In the genomic region with DNA sequence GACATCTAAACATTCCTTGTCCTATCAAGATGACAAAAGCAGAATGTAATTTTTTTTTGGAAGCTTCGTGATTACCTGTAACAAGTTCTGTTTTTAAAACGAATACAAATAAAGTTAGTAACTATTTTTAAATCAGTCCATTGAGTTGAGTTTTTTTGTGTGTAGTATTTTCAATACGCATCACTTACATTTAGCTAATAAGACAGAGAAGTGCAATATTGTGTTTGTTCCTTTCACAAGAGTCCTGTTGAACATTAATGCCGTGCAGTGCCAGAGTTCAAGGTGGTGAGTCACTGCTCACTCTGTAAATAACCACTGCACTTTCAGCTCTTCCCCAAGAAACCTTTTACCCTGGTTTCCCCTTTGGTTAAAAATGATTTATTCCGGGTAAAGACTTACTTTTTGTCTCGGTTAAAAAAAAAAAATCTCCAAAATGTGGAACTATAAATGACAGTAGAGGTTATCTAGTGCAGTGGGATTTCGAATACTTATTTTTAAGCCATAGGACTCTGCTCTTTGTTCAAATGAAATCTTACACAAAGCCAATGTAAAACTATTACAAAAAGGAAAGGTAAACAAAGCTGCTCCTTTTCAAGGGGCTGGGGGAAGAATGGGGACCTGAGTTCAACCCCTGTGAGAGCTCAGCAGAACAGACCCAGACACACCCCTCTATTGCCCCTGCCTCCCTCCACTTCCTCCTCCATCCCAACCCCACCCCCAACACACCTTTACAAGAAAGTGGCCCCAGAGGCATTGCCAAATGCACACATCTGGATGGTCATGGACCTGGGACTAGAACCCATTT, we compare ENCODE assay signal across 1 cellular context.
TF ChIP-seq lines count a peak whose summit lies in the region.

No MANE protein-coding gene starts in this region.

TF ChIP-seq in K562, 482 proteins besides CTCF, POLR2A, EP300 and RAD21 (continued from another document and continues in another):
- no peak for TF ChIP-seq JUN (IDR thresholded peaks at IDR 0.05; ENCODE audit: borderline replicate concordance, low read depth, low read length)
- no peak for TF ChIP-seq JUN (CRISPR knock-in tag; IDR thresholded peaks at IDR 0.05; ENCODE audit: borderline replicate concordance)
- no peak for TF ChIP-seq NR2C2 (CRISPR knock-in tag; IDR thresholded peaks at IDR 0.05)
- TF ChIP-seq NR2C2 (tag; IDR thresholded peaks at IDR 0.05): peak; percentile 62
- peak; percentile 39 to 68; a peak in 1 of 4 replicates for TF ChIP-seq FOXA3 (CRISPR knock-in tag; conservative IDR thresholded peaks at IDR 0.05 in 1 of 2, IDR thresholded peaks at IDR 0.05 in 1 of 2)
- TF ChIP-seq PTRF (tag; IDR thresholded peaks at IDR 0.05): no peak
- no peak for TF ChIP-seq ZNF75A (CRISPR knock-in tag; IDR thresholded peaks at IDR 0.05)
- no peak for TF ChIP-seq KDM1A (IDR thresholded peaks at IDR 0.05)
- TF ChIP-seq ZNF79 (CRISPR knock-in tag; IDR thresholded peaks at IDR 0.05; ENCODE audit: low read depth): no peak
- TF ChIP-seq, protein P1, sequence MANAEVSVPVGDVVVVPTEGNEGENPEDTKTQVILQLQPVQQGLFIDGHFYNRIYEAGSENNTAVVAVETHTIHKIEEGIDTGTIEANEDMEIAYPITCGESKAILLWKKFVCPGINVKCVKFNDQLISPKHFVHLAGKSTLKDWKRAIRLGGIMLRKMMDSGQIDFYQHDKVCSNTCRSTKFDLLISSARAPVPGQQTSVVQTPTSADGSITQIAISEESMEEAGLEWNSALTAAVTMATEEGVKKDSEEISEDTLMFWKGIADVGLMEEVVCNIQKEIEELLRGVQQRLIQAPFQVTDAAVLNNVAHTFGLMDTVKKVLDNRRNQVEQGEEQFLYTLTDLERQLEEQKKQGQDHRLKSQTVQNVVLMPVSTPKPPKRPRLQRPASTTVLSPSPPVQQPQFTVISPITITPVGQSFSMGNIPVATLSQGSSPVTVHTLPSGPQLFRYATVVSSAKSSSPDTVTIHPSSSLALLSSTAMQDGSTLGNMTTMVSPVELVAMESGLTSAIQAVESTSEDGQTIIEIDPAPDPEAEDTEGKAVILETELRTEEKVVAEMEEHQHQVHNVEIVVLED (CRISPR knock-in tag; IDR thresholded peaks at IDR 0.05): no peak
- TF ChIP-seq CBX8 (IDR thresholded peaks at IDR 0.05; ENCODE audit: borderline replicate concordance, extremely low read depth, low read depth, low read length, poor library complexity, severe bottlenecking): peak; percentile 98
- TF ChIP-seq RB1 (IDR thresholded peaks at IDR 0.05; ENCODE audit: low read depth): no peak
- TF ChIP-seq, protein P2, sequence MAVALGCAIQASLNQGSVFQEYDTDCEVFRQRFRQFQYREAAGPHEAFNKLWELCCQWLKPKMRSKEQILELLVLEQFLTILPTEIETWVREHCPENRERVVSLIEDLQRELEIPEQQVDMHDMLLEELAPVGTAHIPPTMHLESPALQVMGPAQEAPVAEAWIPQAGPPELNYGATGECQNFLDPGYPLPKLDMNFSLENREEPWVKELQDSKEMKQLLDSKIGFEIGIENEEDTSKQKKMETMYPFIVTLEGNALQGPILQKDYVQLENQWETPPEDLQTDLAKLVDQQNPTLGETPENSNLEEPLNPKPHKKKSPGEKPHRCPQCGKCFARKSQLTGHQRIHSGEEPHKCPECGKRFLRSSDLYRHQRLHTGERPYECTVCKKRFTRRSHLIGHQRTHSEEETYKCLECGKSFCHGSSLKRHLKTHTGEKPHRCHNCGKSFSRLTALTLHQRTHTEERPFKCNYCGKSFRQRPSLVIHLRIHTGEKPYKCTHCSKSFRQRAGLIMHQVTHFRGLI (CRISPR knock-in tag; IDR thresholded peaks at IDR 0.05): no peak
- TF ChIP-seq ZNF140 (CRISPR knock-in tag; IDR thresholded peaks at IDR 0.05): no peak
- no peak for TF ChIP-seq ETV1 (tag; conservative IDR thresholded peaks at IDR 0.05; ENCODE audit: low read depth)
- no peak for TF ChIP-seq ZBTB17 (CRISPR knock-in tag; IDR thresholded peaks at IDR 0.05)
- TF ChIP-seq LEF1 (IDR thresholded peaks at IDR 0.05): no peak
- TF ChIP-seq CXXC5 (CRISPR knock-in tag; IDR thresholded peaks at IDR 0.05): 0 out of 2 replicates have a peak, but pooled peaks have one; percentile 3
- TF ChIP-seq, protein P3, sequence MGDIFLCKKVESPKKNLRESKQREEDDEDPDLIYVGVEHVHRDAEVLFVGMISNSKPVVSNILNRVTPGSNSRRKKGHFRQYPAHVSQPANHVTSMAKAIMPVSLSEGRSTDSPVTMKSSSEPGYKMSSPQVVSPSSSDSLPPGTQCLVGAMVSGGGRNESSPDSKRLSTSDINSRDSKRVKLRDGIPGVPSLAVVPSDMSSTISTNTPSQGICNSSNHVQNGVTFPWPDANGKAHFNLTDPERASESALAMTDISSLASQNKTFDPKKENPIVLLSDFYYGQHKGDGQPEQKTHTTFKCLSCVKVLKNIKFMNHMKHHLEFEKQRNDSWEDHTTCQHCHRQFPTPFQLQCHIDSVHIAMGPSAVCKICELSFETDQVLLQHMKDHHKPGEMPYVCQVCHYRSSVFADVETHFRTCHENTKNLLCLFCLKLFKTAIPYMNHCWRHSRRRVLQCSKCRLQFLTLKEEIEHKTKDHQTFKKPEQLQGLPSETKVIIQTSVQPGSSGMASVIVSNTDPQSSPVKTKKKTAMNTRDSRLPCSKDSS (IDR thresholded peaks at IDR 0.05; ENCODE audit: low read depth, partially characterized antibody): no peak
- TF ChIP-seq ETV6 (IDR thresholded peaks at IDR 0.05; ENCODE audit: borderline replicate concordance in 1 of 2, low read depth in 2 of 2, low read length in 1 of 2): no peak
- TF ChIP-seq ETV6 (CRISPR knock-in tag; IDR thresholded peaks at IDR 0.05; ENCODE audit: borderline replicate concordance): no peak
- TF ChIP-seq MAFF (IDR thresholded peaks at IDR 0.05; ENCODE audit: low read length): no peak
- no peak for TF ChIP-seq MAZ (CRISPR knock-in tag; conservative IDR thresholded peaks at IDR 0.05 in 1 of 2, IDR thresholded peaks at IDR 0.05 in 1 of 2)
- TF ChIP-seq KLF10 (CRISPR knock-in tag; IDR thresholded peaks at IDR 0.05): no peak
- TF ChIP-seq ZNF274 (IDR thresholded peaks at IDR 0.05; ENCODE audit: borderline replicate concordance, low read depth, low read length): no peak
- TF ChIP-seq PURB (CRISPR knock-in tag; IDR thresholded peaks at IDR 0.05; ENCODE audit: low read depth): no peak
- TF ChIP-seq BMI1 (IDR thresholded peaks at IDR 0.05; ENCODE audit: low read length): peak; percentile 38; the same call in 1 of the 2 replicates
- 0 out of 2 replicates have a peak, but pooled peaks have one; percentile 49 for TF ChIP-seq SMARCE1 (IDR thresholded peaks at IDR 0.05)
- TF ChIP-seq NR2C1 (IDR thresholded peaks at IDR 0.05): no peak
- 0 out of 2 replicates have a peak, but pooled peaks have one; percentile 10 for TF ChIP-seq NR2C1 (tag; IDR thresholded peaks at IDR 0.05)
- 0 out of 2 replicates have a peak, but pooled peaks have one; percentile 16 for TF ChIP-seq SMARCA4 (IDR thresholded peaks at IDR 0.05)
- TF ChIP-seq CREBBP (IDR thresholded peaks at IDR 0.05; ENCODE audit: low read depth, low read length): no peak
- TF ChIP-seq GATAD2A (IDR thresholded peaks at IDR 0.05): no peak
- TF ChIP-seq ZNF696 (CRISPR knock-in tag; conservative IDR thresholded peaks at IDR 0.05): no peak
- TF ChIP-seq, protein P4, sequence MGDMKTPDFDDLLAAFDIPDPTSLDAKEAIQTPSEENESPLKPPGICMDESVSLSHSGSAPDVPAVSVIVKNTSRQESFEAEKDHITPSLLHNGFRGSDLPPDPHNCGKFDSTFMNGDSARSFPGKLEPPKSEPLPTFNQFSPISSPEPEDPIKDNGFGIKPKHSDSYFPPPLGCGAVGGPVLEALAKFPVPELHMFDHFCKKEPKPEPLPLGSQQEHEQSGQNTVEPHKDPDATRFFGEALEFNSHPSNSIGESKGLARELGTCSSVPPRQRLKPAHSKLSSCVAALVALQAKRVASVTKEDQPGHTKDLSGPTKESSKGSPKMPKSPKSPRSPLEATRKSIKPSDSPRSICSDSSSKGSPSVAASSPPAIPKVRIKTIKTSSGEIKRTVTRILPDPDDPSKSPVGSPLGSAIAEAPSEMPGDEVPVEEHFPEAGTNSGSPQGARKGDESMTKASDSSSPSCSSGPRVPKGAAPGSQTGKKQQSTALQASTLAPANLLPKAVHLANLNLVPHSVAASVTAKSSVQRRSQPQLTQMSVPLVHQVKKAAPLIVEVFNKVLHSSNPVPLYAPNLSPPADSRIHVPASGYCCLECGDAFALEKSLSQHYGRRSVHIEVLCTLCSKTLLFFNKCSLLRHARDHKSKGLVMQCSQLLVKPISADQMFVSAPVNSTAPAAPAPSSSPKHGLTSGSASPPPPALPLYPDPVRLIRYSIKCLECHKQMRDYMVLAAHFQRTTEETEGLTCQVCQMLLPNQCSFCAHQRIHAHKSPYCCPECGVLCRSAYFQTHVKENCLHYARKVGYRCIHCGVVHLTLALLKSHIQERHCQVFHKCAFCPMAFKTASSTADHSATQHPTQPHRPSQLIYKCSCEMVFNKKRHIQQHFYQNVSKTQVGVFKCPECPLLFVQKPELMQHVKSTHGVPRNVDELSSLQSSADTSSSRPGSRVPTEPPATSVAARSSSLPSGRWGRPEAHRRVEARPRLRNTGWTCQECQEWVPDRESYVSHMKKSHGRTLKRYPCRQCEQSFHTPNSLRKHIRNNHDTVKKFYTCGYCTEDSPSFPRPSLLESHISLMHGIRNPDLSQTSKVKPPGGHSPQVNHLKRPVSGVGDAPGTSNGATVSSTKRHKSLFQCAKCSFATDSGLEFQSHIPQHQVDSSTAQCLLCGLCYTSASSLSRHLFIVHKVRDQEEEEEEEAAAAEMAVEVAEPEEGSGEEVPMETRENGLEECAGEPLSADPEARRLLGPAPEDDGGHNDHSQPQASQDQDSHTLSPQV (IDR thresholded peaks at IDR 0.05): no peak
- TF ChIP-seq, protein P5, sequence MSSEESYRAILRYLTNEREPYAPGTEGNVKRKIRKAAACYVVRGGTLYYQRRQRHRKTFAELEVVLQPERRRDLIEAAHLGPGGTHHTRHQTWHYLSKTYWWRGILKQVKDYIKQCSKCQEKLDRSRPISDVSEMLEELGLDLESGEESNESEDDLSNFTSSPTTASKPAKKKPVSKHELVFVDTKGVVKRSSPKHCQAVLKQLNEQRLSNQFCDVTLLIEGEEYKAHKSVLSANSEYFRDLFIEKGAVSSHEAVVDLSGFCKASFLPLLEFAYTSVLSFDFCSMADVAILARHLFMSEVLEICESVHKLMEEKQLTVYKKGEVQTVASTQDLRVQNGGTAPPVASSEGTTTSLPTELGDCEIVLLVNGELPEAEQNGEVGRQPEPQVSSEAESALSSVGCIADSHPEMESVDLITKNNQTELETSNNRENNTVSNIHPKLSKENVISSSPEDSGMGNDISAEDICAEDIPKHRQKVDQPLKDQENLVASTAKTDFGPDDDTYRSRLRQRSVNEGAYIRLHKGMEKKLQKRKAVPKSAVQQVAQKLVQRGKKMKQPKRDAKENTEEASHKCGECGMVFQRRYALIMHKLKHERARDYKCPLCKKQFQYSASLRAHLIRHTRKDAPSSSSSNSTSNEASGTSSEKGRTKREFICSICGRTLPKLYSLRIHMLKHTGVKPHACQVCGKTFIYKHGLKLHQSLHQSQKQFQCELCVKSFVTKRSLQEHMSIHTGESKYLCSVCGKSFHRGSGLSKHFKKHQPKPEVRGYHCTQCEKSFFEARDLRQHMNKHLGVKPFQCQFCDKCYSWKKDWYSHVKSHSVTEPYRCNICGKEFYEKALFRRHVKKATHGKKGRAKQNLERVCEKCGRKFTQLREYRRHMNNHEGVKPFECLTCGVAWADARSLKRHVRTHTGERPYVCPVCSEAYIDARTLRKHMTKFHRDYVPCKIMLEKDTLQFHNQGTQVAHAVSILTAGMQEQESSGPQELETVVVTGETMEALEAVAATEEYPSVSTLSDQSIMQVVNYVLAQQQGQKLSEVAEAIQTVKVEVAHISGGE (CRISPR knock-in tag; IDR thresholded peaks at IDR 0.05): no peak
- no peak for TF ChIP-seq POLR2H (tag; IDR thresholded peaks at IDR 0.05; ENCODE audit: low read depth)
- TF ChIP-seq SIX5 (IDR thresholded peaks at IDR 0.05; ENCODE audit: borderline replicate concordance in 1 of 2, insufficient read depth in 1 of 2, low read depth in 1 of 2, low read length in 2 of 2): no peak
- TF ChIP-seq NCOA1 (IDR thresholded peaks at IDR 0.05; ENCODE audit: low read depth): no peak
- no peak for TF ChIP-seq HMG20B (CRISPR knock-in tag; IDR thresholded peaks at IDR 0.05)
- no peak for TF ChIP-seq ZNF507 (tag; conservative IDR thresholded peaks at IDR 0.05)
- no peak for TF ChIP-seq U2AF2 (optimal IDR thresholded peaks at IDR 0.05; ENCODE audit: low read depth, low read length)
- TF ChIP-seq, protein P6, sequence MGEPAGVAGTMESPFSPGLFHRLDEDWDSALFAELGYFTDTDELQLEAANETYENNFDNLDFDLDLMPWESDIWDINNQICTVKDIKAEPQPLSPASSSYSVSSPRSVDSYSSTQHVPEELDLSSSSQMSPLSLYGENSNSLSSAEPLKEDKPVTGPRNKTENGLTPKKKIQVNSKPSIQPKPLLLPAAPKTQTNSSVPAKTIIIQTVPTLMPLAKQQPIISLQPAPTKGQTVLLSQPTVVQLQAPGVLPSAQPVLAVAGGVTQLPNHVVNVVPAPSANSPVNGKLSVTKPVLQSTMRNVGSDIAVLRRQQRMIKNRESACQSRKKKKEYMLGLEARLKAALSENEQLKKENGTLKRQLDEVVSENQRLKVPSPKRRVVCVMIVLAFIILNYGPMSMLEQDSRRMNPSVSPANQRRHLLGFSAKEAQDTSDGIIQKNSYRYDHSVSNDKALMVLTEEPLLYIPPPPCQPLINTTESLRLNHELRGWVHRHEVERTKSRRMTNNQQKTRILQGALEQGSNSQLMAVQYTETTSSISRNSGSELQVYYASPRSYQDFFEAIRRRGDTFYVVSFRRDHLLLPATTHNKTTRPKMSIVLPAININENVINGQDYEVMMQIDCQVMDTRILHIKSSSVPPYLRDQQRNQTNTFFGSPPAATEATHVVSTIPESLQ (CRISPR knock-in tag; IDR thresholded peaks at IDR 0.05): no peak
- TF ChIP-seq, protein P7, sequence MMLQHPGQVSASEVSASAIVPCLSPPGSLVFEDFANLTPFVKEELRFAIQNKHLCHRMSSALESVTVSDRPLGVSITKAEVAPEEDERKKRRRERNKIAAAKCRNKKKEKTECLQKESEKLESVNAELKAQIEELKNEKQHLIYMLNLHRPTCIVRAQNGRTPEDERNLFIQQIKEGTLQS (IDR thresholded peaks at IDR 0.05): peak; percentile 63; the same call in 1 of the 2 replicates
- TF ChIP-seq, protein P7 (CRISPR knock-in tag; conservative IDR thresholded peaks at IDR 0.05): no peak
- TF ChIP-seq ZNF780A (CRISPR knock-in tag; IDR thresholded peaks at IDR 0.05): no peak
- TF ChIP-seq ZFP36 (IDR thresholded peaks at IDR 0.05; ENCODE audit: low read depth, low read length, partially characterized antibody): peak; percentile 58
- peak; percentile 85 for TF ChIP-seq FOSL1 (tag; conservative IDR thresholded peaks at IDR 0.05)
- no peak for TF ChIP-seq NR2F6 (CRISPR knock-in tag; IDR thresholded peaks at IDR 0.05)
- TF ChIP-seq SMC3 (conservative IDR thresholded peaks at IDR 0.05; ENCODE audit: insufficient read depth, low read depth, low read length): no peak
- TF ChIP-seq GABPA (tag; conservative IDR thresholded peaks at IDR 0.05; ENCODE audit: low read depth): no peak
- TF ChIP-seq TEAD2 (tag; IDR thresholded peaks at IDR 0.05): no peak
- no peak for TF ChIP-seq IFI16 (CRISPR knock-in tag; IDR thresholded peaks at IDR 0.05)
- TF ChIP-seq JUND (IDR thresholded peaks at IDR 0.05; ENCODE audit: borderline replicate concordance, low read depth, low read length): peak; percentile 74
- TF ChIP-seq JUND (tag; IDR thresholded peaks at IDR 0.05; ENCODE audit: borderline replicate concordance, low read depth, low read length): peak; percentile 79; the same call in 2 of the 3 replicates
- TF ChIP-seq ZNF197 (CRISPR knock-in tag; IDR thresholded peaks at IDR 0.05; ENCODE audit: low read depth): no peak
- no peak for TF ChIP-seq MCM2 (IDR thresholded peaks at IDR 0.05; ENCODE audit: low read depth)
